12 cellular contexts compared by ENCODE assay signal in genomic region chrX:139528829-139529228, GRCh38. TPM values are rescaled to one million over a fixed set of nuclear protein-coding genes. Genes with fewer than 3 reads are reported as not detected.
"Had no signal": no experiment of that assay in that cellular context is flagged by ENCODE, and none has a peak within 500 bp of the region (broad histone marks: within the 10 kb centered on the region; RNA-seq: fewer than 3 reads in every experiment).

No MANE protein-coding gene starts in this region.

RNA-seq across cellular contexts. Expression of gene F9, which starts 1.7 kb away (rescaled TPM):
- total RNA-seq: stomach, subcutaneous adipose tissue, temporal lobe, thyroid gland, tibial nerve, transverse colon, upper lobe of right lung, ureter, urinary bladder, uterus, vagina had no signal
- polyA plus RNA-seq: stomach, thymus had no signal
